In the genomic region with DNA sequence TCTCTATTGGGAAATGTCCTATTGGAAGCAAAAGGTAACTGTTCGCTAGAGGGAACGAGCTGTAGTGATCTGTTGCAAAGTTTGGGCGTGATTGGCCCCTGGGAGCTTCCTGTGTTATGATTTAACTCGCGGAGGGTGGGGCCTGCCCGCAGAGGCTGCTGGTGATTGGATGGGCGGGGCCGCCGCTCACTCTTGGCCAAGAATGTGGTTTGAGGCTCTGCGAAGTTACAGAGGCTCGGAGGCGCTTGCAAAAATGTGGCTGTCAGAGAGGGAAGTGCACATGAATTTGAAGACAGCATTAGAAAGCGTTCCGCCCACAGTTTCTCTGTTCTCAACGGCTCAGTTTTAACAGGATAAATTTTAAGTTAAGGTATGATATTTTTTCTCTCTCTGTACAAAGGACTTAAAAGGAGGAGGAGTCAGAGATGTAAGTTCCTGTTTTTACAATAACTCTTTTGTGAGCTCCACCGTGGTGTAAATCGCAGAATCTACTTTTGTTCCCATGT, we compare ENCODE assay signal across 8 cellular contexts. TPM values are rescaled to one million over a fixed set of nuclear protein-coding genes. Genes with fewer than 3 reads are reported as not detected.
DNase-seq lines count a peak whose midpoint lies in the region; ATAC-seq, FAIRE-seq and TF ChIP-seq lines count a peak whose summit lies in the region.

No MANE protein-coding gene starts in this region.

- H3K4me3 ChIP-seq in fibroblast of pulmonary artery (replicated peaks; ENCODE audit: low read depth, low read length) = peak overlapping the region; percentile 59

- FAIRE-seq in D721Med (lab: Jason Lieb, UNC) = peak; percentile 11
- FAIRE-seq in HTR-8/SVneo (lab: Jason Lieb, UNC) = no peak

- peak overlapping the region; percentile 80 for H3K27ac Mint-ChIP-seq in activated T-helper 2 cell treated with anti-CD3 and anti-CD28 coated beads, Interferon-gamma antibody, Interleukin-2, Interleukin-4, amounts not matched to agents 10 μg/mL and 5 μg/mL and 100 μg/mL, durations not matched to agents 14 hours and 24 hours and 36 hours
- H3K27ac Mint-ChIP-seq in nephron = peak overlapping the region; percentile 88 to 94 (median 93)

- DNase-seq in D721Med (ENCODE audit: insufficient read length, low spot score) = no peak
- DNase-seq in HTR-8/SVneo (ENCODE audit: insufficient read length, low spot score) = peak; percentile 84
- DNase-seq in RPMI7951 (ENCODE audit: low read depth) = peak; percentile 95
- DNase-seq in activated T-helper 2 cell treated with anti-CD3 and anti-CD28 coated beads, Interferon-gamma antibody, Interleukin-2, Interleukin-4, amounts not matched to agents 10 μg/mL and 5 μg/mL and 100 μg/mL, durations not matched to agents 14 hours and 24 hours and 36 hours (ENCODE audit: low spot score) = peak; percentile 97
- peak; percentile 97 for DNase-seq in fibroblast of pulmonary artery (ENCODE audit: low read depth)
- DNase-seq in stimulated activated naive CD8-positive, alpha-beta T cell treated with anti-CD3 and anti-CD28 coated beads, Interleukin-15, Interleukin-2, amounts not matched to agents 100 U/mL and 50 U/mL, for 24 hours = peak; percentile 95

- H3K4me1 Mint-ChIP-seq in activated T-helper 2 cell treated with anti-CD3 and anti-CD28 coated beads, Interferon-gamma antibody, Interleukin-2, Interleukin-4, amounts not matched to agents 10 μg/mL and 5 μg/mL and 100 μg/mL, durations not matched to agents 14 hours and 24 hours and 36 hours (ENCODE audit: low read depth) = peaks cover 44% of the 10 kb centered on the region
- peaks cover 15% of the 10 kb centered on the region for H3K4me1 Mint-ChIP-seq in nephron

- TF ChIP-seq CTCF in D721Med (IDR thresholded peaks at IDR 0.05; ENCODE audit: insufficient read depth, missing control alignments) (no peak), fibroblast of pulmonary artery (IDR thresholded peaks at IDR 0.05; ENCODE audit: low read length, missing control alignments) (peak; percentile 41), nephron (IDR thresholded peaks at IDR 0.05; ENCODE audit: unreplicated experiment in 3 of 3) (peak; percentile 35 to 39 (median 38))

- no peaks in the 10 kb centered on the region for H3K9me3 Mint-ChIP-seq in activated T-helper 2 cell treated with anti-CD3 and anti-CD28 coated beads, Interferon-gamma antibody, Interleukin-2, Interleukin-4, amounts not matched to agents 10 μg/mL and 5 μg/mL and 100 μg/mL, durations not matched to agents 14 hours and 24 hours and 36 hours
- H3K9me3 Mint-ChIP-seq in nephron = no peaks in the 10 kb centered on the region

- peak overlapping the region; percentile 68 for H3K4me3 Mint-ChIP-seq in activated T-helper 2 cell treated with anti-CD3 and anti-CD28 coated beads, Interferon-gamma antibody, Interleukin-2, Interleukin-4, amounts not matched to agents 10 μg/mL and 5 μg/mL and 100 μg/mL, durations not matched to agents 14 hours and 24 hours and 36 hours (ENCODE audit: low read depth)
- peak overlapping the region; percentile 84 to 86 (median 85) for H3K4me3 Mint-ChIP-seq in nephron

- ATAC-seq in GM21381 (IDR thresholded peaks at IDR 0.05; ENCODE audit: unreplicated experiment) = peak; percentile 100
- peak; percentile 100 for ATAC-seq in stimulated activated naive CD8-positive, alpha-beta T cell treated with anti-CD3 and anti-CD28 coated beads, Interleukin-15, Interleukin-2, amounts not matched to agents 100 U/mL and 50 U/mL, for 24 hours

- intact Hi-C loops in activated T-helper 2 cell treated with anti-CD3 and anti-CD28 coated beads, Interferon-gamma antibody, Interleukin-2, Interleukin-4, amounts not matched to agents 10 μg/mL and 5 μg/mL and 100 μg/mL, durations not matched to agents 14 hours and 24 hours and 36 hours (cut with micrococcal nuclease) = loop anchor here (1.0 to 5.0 kb wide), 4 partner anchors 36 to 407 kb away; partner anchors contain the start of genes CNTRL, MEGF9 and RAB14

- peaks cover 54% of the 10 kb centered on the region for H3K36me3 Mint-ChIP-seq in activated T-helper 2 cell treated with anti-CD3 and anti-CD28 coated beads, Interferon-gamma antibody, Interleukin-2, Interleukin-4, amounts not matched to agents 10 μg/mL and 5 μg/mL and 100 μg/mL, durations not matched to agents 14 hours and 24 hours and 36 hours (ENCODE audit: low read depth)
- peaks cover 16% of the 10 kb centered on the region for H3K36me3 Mint-ChIP-seq in nephron (ENCODE audit: low read depth)

- H3K27me3 Mint-ChIP-seq in activated T-helper 2 cell treated with anti-CD3 and anti-CD28 coated beads, Interferon-gamma antibody, Interleukin-2, Interleukin-4, amounts not matched to agents 10 μg/mL and 5 μg/mL and 100 μg/mL, durations not matched to agents 14 hours and 24 hours and 36 hours (ENCODE audit: low read depth) = no peaks in the 10 kb centered on the region
- no peaks in the 10 kb centered on the region for H3K27me3 Mint-ChIP-seq in nephron (ENCODE audit: low read depth)

RNA-seq across cellular contexts. Expression of gene CNTRL, which starts 46.9 kb away (rescaled TPM):
- total RNA-seq in RPMI7951 (2014; rRNA removed; shearing (Covaris generic)) = 16.9 and 19.5 TPM in 2 replicates
- total RNA-seq in activated T-helper 2 cell treated with anti-CD3 and anti-CD28 coated beads, Interferon-gamma antibody, Interleukin-2, Interleukin-4, amounts not matched to agents 10 μg/mL and 5 μg/mL and 100 μg/mL, durations not matched to agents 14 hours and 24 hours and 36 hours = 67.6 and 68.4 TPM in 2 replicates
